In genomic region chr17:28404812-28405570, GRCh38 we compare ENCODE assay signal across 6 cellular contexts. TPM values are rescaled to one million over a fixed set of nuclear protein-coding genes. Genes with fewer than 3 reads are reported as not detected.
DNase-seq lines count a peak whose midpoint lies in the region; ATAC-seq and TF ChIP-seq lines count a peak whose summit lies in the region.

No MANE protein-coding gene starts in this region.

- no peaks in the 10 kb centered on the region for H3K9me3 ChIP-seq in effector memory CD4-positive, alpha-beta T cell (ENCODE audit: control insufficient read depth, low read length)
- no peaks in the 10 kb centered on the region for H3K9me3 ChIP-seq in gastrocnemius medialis

- peaks cover 14% of the 10 kb centered on the region for H3K4me1 ChIP-seq in effector memory CD4-positive, alpha-beta T cell (ENCODE audit: control insufficient read depth, insufficient read depth, low read length, poor library complexity, severe bottlenecking)
- H3K4me1 ChIP-seq in gastrocnemius medialis, result peaks cover 8 to 15% of the 10 kb centered on the region in 2 donors

- no peak overlapping the region for H3K27ac ChIP-seq in effector memory CD4-positive, alpha-beta T cell (ENCODE audit: insufficient read depth, low read length, poor library complexity, severe bottlenecking)
- no peak overlapping the region for H3K27ac ChIP-seq in gastrocnemius medialis

- DNase-seq in NCI-H146 treated with DMSO at 0.1 percent for 48 hours (lab: John Stamatoyannopoulos, UW; ENCODE audit: unreplicated experiment) (peak; percentile 10), gastrocnemius medialis (no peak)
- DNase-seq in effector memory CD4-positive, alpha-beta T cell, result no peak

- no peak for TF ChIP-seq CTCF in gastrocnemius medialis (IDR thresholded peaks at IDR 0.05 in 4 of 5, conservative IDR thresholded peaks at IDR 0.05 in 1 of 5)

- no peak for TF ChIP-seq POLR2A in gastrocnemius medialis (IDR thresholded peaks at IDR 0.05)

- in situ Hi-C loops in gastrocnemius medialis (cut with MboI; ENCODE audit: low sequenced_read_pairs in 4 of 4), result loop anchor here in 1 of 4 donors (25.0 kb wide), 2 partner anchors 107 to 168 kb away; partner anchors contain the start of gene FOXN1

- ATAC-seq in gastrocnemius medialis, result no peak
- no peak for ATAC-seq in HG02852 (IDR thresholded peaks at IDR 0.05; ENCODE audit: unreplicated experiment)
- no peak for ATAC-seq in HG03196 (IDR thresholded peaks at IDR 0.05; ENCODE audit: unreplicated experiment)
- ATAC-seq in HG02610 (IDR thresholded peaks at IDR 0.05; ENCODE audit: unreplicated experiment), result no peak

- peak overlapping the region; percentile 80 for H3K4me3 ChIP-seq in effector memory CD4-positive, alpha-beta T cell (ENCODE audit: insufficient read depth, low read depth, low read length, poor library complexity, severe bottlenecking)
- H3K4me3 ChIP-seq in gastrocnemius medialis, result peak overlapping the region; percentile 65 to 87 (median 84)

- no peaks in the 10 kb centered on the region for H3K27me3 ChIP-seq in effector memory CD4-positive, alpha-beta T cell (replicated peaks; ENCODE audit: control insufficient read depth, insufficient read depth, low read length, poor library complexity, severe bottlenecking)
- H3K27me3 ChIP-seq in gastrocnemius medialis, result no peaks in the 10 kb centered on the region

- H3K36me3 ChIP-seq in effector memory CD4-positive, alpha-beta T cell (ENCODE audit: control insufficient read depth, insufficient read depth, low read length), result no peaks in the 10 kb centered on the region
- H3K36me3 ChIP-seq in gastrocnemius medialis, result peaks cover 0 to 18% of the 10 kb centered on the region in 2 donors

- intact Hi-C loops in gastrocnemius medialis (cut with DNase I; ENCODE audit: low total_unique reads), result no loop called here

RNA-seq across cellular contexts. Expression of gene SLC46A1, which starts 1.0 kb away (rescaled TPM):
- 1 to 10 TPM; 1.9 to 3.5 (median 2.4) TPM for total RNA-seq in gastrocnemius medialis

RNA-seq across cellular contexts. Expression of gene SARM1, which starts 33.5 kb away (rescaled TPM):
- 1 to 10 TPM in 3 of 4 donors, under 1 TPM in 1; 0.78 to 1.9 (median 1.7) TPM for total RNA-seq in gastrocnemius medialis

RNA-seq across cellular contexts. Expression of gene VTN, which starts 34.9 kb away (rescaled TPM):
- total RNA-seq in gastrocnemius medialis, result 10 to 100 TPM in 1 of 4 donors, 1 to 10 TPM in 1, not detected in 2; 3.8 to 11.5 TPM

RNA-seq across cellular contexts. Expression of gene SEBOX, which starts 40.0 kb away (rescaled TPM):
- total RNA-seq in gastrocnemius medialis, result not detected

RNA-seq across cellular contexts. Expression of gene POLDIP2, which starts 47.7 kb away (rescaled TPM):
- 100 to 1,000 TPM; 217 to 281 (median 237) TPM for total RNA-seq in gastrocnemius medialis
